In the genomic region with DNA sequence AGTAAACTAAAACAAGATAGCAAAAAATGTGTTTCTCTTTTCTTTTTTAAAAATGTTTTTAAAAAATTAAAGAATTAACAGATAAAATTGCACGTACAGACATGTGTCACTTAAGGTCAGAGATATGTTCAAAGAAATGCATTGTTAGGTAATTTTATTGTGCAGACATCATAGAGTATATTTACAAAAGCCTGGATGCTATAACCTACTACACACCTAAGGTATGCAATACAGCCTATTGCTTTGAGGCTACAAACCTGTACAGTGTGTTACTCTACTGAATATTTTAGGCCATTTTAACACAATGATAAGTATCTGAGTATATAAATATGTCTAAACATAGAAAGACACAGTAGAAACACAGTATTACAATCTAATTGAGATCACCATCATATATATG, we compare ENCODE assay signal across 20 cellular contexts.
"Had no signal": no experiment of that assay in that cellular context is flagged by ENCODE, and none has a peak within 500 bp of the region (broad histone marks: within the 10 kb centered on the region; RNA-seq: fewer than 3 reads in every experiment).

No MANE protein-coding gene starts in this region.

- FAIRE-seq: colon, endothelial cell of umbilical vein, islet of Langerhans, keratinocyte had no signal

- DNase-seq: dermis blood vessel endothelial cell; dorsolateral prefrontal cortex; effector CD4-positive, alpha-beta T cell; effector memory CD4-positive, alpha-beta T cell; foreskin keratinocyte; gastrocnemius medialis; glutamatergic neuron; head of caudate nucleus; heart right ventricle; hippocampal formation; kidney glomerular epithelial cell; left lung; left ventricle myocardium superior; lower lobe of right lung; mesenchymal stem cell; naive thymus-derived CD4-positive, alpha-beta T cell had no signal

- ATAC-seq: gastrocnemius medialis; heart right ventricle; left lung; left ventricle myocardium superior; lower lobe of right lung; naive thymus-derived CD4-positive, alpha-beta T cell had no signal
